1 cellular context compared by ENCODE assay signal in genomic region chr19:11089254-11090013, GRCh38.
TF ChIP-seq lines count a peak whose summit lies in the region.

Gene LDLR, plus strand, starts transcription at chr19:11089463. Its CDS starts 86 bp downstream, at chr19:11089549.

TF ChIP-seq in HepG2, 621 proteins besides CTCF, POLR2A, EP300 and RAD21 (continued from another document and continues in another):
- TF ChIP-seq MLX (CRISPR knock-in tag; IDR thresholded peaks at IDR 0.05) (no peak), BCL6 (CRISPR knock-in tag; IDR thresholded peaks at IDR 0.05) (peak; percentile 16), CENPX (CRISPR knock-in tag; IDR thresholded peaks at IDR 0.05) (no peak), ZNF547 (CRISPR knock-in tag; IDR thresholded peaks at IDR 0.05) (no peak), MTA3 (CRISPR knock-in tag; IDR thresholded peaks at IDR 0.05) (no peak), ZNF224 (CRISPR knock-in tag; IDR thresholded peaks at IDR 0.05) (no peak), ZSCAN31 (CRISPR knock-in tag; IDR thresholded peaks at IDR 0.05; ENCODE audit: low read depth) (no peak), ZNF543 (CRISPR knock-in tag; IDR thresholded peaks at IDR 0.05) (no peak), ZNF598 (CRISPR knock-in tag; IDR thresholded peaks at IDR 0.05; ENCODE audit: borderline replicate concordance) (no peak), ZNF75D (CRISPR knock-in tag; IDR thresholded peaks at IDR 0.05; ENCODE audit: borderline replicate concordance) (no peak), TRIM22 (IDR thresholded peaks at IDR 0.05) (no peak), DZIP1 (CRISPR knock-in tag; IDR thresholded peaks at IDR 0.05) (no peak), ZNF180 (CRISPR knock-in tag; IDR thresholded peaks at IDR 0.05; ENCODE audit: borderline replicate concordance, low read depth) (no peak), ZNF430 (CRISPR knock-in tag; IDR thresholded peaks at IDR 0.05) (no peak), FOXJ3 (CRISPR knock-in tag; IDR thresholded peaks at IDR 0.05; ENCODE audit: borderline replicate concordance) (no peak), RFX3 (CRISPR knock-in tag; IDR thresholded peaks at IDR 0.05) (no peak), ZNF451 (CRISPR knock-in tag; IDR thresholded peaks at IDR 0.05) (no peak), IKZF1 (IDR thresholded peaks at IDR 0.05) (no peak), ZNF121 (CRISPR knock-in tag; IDR thresholded peaks at IDR 0.05) (no peak), SATB2 (CRISPR knock-in tag; IDR thresholded peaks at IDR 0.05) (no peak), TARDBP (CRISPR knock-in tag; IDR thresholded peaks at IDR 0.05) (no peak), TRAFD1 (CRISPR knock-in tag; IDR thresholded peaks at IDR 0.05; ENCODE audit: borderline replicate concordance) (peak; percentile 19; the same call in 1 of the 2 replicates), MATR3 (CRISPR knock-in tag; IDR thresholded peaks at IDR 0.05) (no peak), ZNF777 (CRISPR knock-in tag; IDR thresholded peaks at IDR 0.05) (no peak), MYNN (CRISPR knock-in tag; IDR thresholded peaks at IDR 0.05; ENCODE audit: low read depth) (no peak), GATAD2A (CRISPR knock-in tag; IDR thresholded peaks at IDR 0.05) (no peak), ZBTB3 (CRISPR knock-in tag; IDR thresholded peaks at IDR 0.05; ENCODE audit: borderline replicate concordance, low read depth) (no peak), ZNF558 (CRISPR knock-in tag; IDR thresholded peaks at IDR 0.05; ENCODE audit: borderline replicate concordance) (peak; percentile 41; the same call in 1 of the 2 replicates), ZNF782 (CRISPR knock-in tag; IDR thresholded peaks at IDR 0.05; ENCODE audit: borderline replicate concordance) (peak; percentile 37; the same call in 1 of the 2 replicates), KMT2A (CRISPR knock-in tag; IDR thresholded peaks at IDR 0.05) (no peak; the same call in 1 of the 2 replicates), UBTF (CRISPR knock-in tag; IDR thresholded peaks at IDR 0.05) (no peak; the same call in 1 of the 2 replicates), HIVEP1 (CRISPR knock-in tag; IDR thresholded peaks at IDR 0.05) (no peak), ZHX1 (CRISPR knock-in tag; IDR thresholded peaks at IDR 0.05; ENCODE audit: low read depth) (no peak), ZNF205 (CRISPR knock-in tag; IDR thresholded peaks at IDR 0.05) (no peak), RNF219 (CRISPR knock-in tag; IDR thresholded peaks at IDR 0.05) (no peak), ZNF776 (CRISPR knock-in tag; IDR thresholded peaks at IDR 0.05) (no peak), NFKBIZ (CRISPR knock-in tag; IDR thresholded peaks at IDR 0.05) (no peak), ONECUT2 (CRISPR knock-in tag; IDR thresholded peaks at IDR 0.05) (peak; percentile 23; the same call in 1 of the 2 replicates), MAF1 (CRISPR knock-in tag; IDR thresholded peaks at IDR 0.05; ENCODE audit: borderline replicate concordance) (no peak), SIX4 (CRISPR knock-in tag; IDR thresholded peaks at IDR 0.05) (no peak), SRSF4 (IDR thresholded peaks at IDR 0.05; ENCODE audit: low read depth, low read length, poor library complexity, severe bottlenecking) (no peak), ZMYM2 (CRISPR knock-in tag; IDR thresholded peaks at IDR 0.05) (no peak), AFF4 (CRISPR knock-in tag; IDR thresholded peaks at IDR 0.05) (peak; percentile 67; the same call in 1 of the 2 replicates), NCOR1 (IDR thresholded peaks at IDR 0.05; ENCODE audit: borderline replicate concordance, low read length) (no peak), HMGXB4 (CRISPR knock-in tag; IDR thresholded peaks at IDR 0.05; ENCODE audit: borderline replicate concordance in 1 of 2, low read depth in 1 of 2) (0 out of 4 replicates have a peak, but pooled peaks of 1 of the 2 experiments have one; percentile 55), SNRNP70 (IDR thresholded peaks at IDR 0.05; ENCODE audit: low read depth, low read length) (no peak), ZNF138 (CRISPR knock-in tag; IDR thresholded peaks at IDR 0.05; ENCODE audit: low read depth) (no peak), SNAPC2 (CRISPR knock-in tag; IDR thresholded peaks at IDR 0.05) (no peak), ZNF20 (CRISPR knock-in tag; IDR thresholded peaks at IDR 0.05) (no peak), RFX5 (IDR thresholded peaks at IDR 0.05; ENCODE audit: low read depth, low read length) (no peak)
